ENCODE assay signal across 2 cellular contexts in the genomic region with DNA sequence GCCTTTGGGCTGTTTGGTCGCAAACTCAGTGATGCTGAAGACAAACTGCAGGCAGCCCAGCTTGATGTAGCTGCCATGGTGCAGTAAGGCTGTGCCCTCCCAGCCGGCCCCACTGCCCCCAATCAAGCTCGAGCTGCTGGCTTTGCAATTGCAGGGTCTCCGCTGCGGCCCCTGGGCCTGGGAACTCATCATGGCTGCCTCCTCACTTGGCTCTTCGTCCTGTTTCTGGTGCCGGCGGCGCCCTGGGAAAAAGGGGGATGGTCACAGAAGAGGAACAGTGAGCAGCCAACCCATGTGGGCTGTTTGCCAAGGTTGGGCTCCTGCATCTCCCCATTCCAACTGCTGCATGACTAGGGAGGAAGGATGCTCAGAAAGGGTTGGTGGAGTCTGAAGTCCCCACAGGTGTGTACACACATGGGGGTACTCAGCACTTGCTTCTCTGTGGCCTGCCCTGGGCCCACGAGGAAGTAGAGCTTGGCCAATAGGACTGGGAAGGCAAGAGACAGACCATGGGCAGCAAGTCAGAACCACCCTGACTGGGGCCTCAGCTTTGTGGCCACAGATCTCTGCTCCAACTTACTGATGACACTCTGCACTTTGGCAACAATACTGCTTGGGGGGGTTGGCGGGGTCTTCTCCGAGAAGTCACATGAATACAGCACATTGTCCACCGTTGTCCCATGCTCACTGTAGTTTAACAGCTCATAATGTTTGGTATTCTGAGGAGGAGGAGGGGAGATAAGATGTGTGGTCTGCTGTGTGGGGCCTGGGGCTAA.
TF ChIP-seq lines count a peak whose summit lies in the region.

No MANE protein-coding gene starts in this region.

TF ChIP-seq in HEK293, 187 proteins besides CTCF, POLR2A, EP300 and RAD21:
- no peak for TF ChIP-seq BCL11A (tag by site-specific recombination; IDR thresholded peaks at IDR 0.05; ENCODE audit: low read depth)
- no peak for TF ChIP-seq ZNF549 (tag by site-specific recombination; IDR thresholded peaks at IDR 0.05)
- no peak for TF ChIP-seq ZFP37 (tag by site-specific recombination; IDR thresholded peaks at IDR 0.05)
- TF ChIP-seq, protein P1, sequence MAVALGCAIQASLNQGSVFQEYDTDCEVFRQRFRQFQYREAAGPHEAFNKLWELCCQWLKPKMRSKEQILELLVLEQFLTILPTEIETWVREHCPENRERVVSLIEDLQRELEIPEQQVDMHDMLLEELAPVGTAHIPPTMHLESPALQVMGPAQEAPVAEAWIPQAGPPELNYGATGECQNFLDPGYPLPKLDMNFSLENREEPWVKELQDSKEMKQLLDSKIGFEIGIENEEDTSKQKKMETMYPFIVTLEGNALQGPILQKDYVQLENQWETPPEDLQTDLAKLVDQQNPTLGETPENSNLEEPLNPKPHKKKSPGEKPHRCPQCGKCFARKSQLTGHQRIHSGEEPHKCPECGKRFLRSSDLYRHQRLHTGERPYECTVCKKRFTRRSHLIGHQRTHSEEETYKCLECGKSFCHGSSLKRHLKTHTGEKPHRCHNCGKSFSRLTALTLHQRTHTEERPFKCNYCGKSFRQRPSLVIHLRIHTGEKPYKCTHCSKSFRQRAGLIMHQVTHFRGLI (tag by site-specific recombination; IDR thresholded peaks at IDR 0.05) = peak; percentile 73
- no peak for TF ChIP-seq ZNF629 (tag by site-specific recombination; IDR thresholded peaks at IDR 0.05)
- no peak for TF ChIP-seq ZNF548 (tag by site-specific recombination; IDR thresholded peaks at IDR 0.05)

TF ChIP-seq in H1, 55 proteins besides CTCF, POLR2A, EP300 and RAD21:
- TF ChIP-seq CREB1 (IDR thresholded peaks at IDR 0.05) = no peak
- TF ChIP-seq SUZ12 (IDR thresholded peaks at IDR 0.05; ENCODE audit: low read length) = no peak
- TF ChIP-seq TBP (IDR thresholded peaks at IDR 0.05; ENCODE audit: low read depth, low read length) = no peak
- no peak for TF ChIP-seq ZNF274 (IDR thresholded peaks at IDR 0.05; ENCODE audit: borderline replicate concordance, extremely low read depth, low read length)
- TF ChIP-seq SIRT6 (IDR thresholded peaks at IDR 0.05; ENCODE audit: low read length) = no peak
TF ChIP-seq in H1: peak in this region for 0.
